17 cellular contexts compared by ENCODE assay signal in genomic region chr9:130872912-130873503, GRCh38. TPM values are rescaled to one million over a fixed set of nuclear protein-coding genes. Genes with fewer than 3 reads are reported as not detected.
DNase-seq lines count a peak whose midpoint lies in the region; ATAC-seq, FAIRE-seq and TF ChIP-seq lines count a peak whose summit lies in the region.
"Had no signal": no experiment of that assay in that cellular context is flagged by ENCODE, and none has a peak within 500 bp of the region (broad histone marks: within the 10 kb centered on the region; RNA-seq: fewer than 3 reads in every experiment).

No MANE protein-coding gene starts in this region.

- no peak for TF ChIP-seq EP300 in A549 (IDR thresholded peaks at IDR 0.05)

- H3K4me3 Mint-ChIP-seq in activated CD4-positive, alpha-beta T cell treated with anti-CD3 and anti-CD28 coated beads for 36 hours = no peak overlapping the region
- H3K4me3 Mint-ChIP-seq: activated T-cell treated with anti-CD3 and anti-CD28 coated beads, Interleukin-2, amount 50 U/mL, for 24 hours; naive B cell had no signal

- intact Hi-C loops in left ventricle myocardium inferior (cut with micrococcal nuclease) = loop anchor here (10.0 kb wide), 1 partner anchor 62 kb away; the partner anchor contains the start of gene FIBCD1
- intact Hi-C loops in posterior cingulate gyrus (cut with DNase I) = no loop called here
- intact Hi-C loops in activated CD4-positive, alpha-beta T cell treated with anti-CD3 and anti-CD28 coated beads for 36 hours (cut with DNase I, micrococcal nuclease) = no loop called here

- no peaks in the 10 kb centered on the region for H3K9me3 Mint-ChIP-seq in activated CD4-positive, alpha-beta T cell treated with anti-CD3 and anti-CD28 coated beads for 36 hours (ENCODE audit: low read depth)
- H3K9me3 Mint-ChIP-seq: activated T-cell treated with anti-CD3 and anti-CD28 coated beads, Interleukin-2, amount 50 U/mL, for 24 hours; naive B cell had no signal

- H3K9me3 ChIP-seq in A549 (no peaks in the 10 kb centered on the region), left ventricle myocardium inferior (replicated peaks) (no peaks in the 10 kb centered on the region)

- no peak for TF ChIP-seq POLR2A in A549 (IDR thresholded peaks at IDR 0.05; ENCODE audit: low read length)

- no peak for TF ChIP-seq RAD21 in A549 (conservative IDR thresholded peaks at IDR 0.05 in 1 of 2, IDR thresholded peaks at IDR 0.05 in 1 of 2)

- no peaks in the 10 kb centered on the region for H3K4me1 Mint-ChIP-seq in activated CD4-positive, alpha-beta T cell treated with anti-CD3 and anti-CD28 coated beads for 36 hours

- CTCF ChIA-PET in A549 (lab: Yijun Ruan, JAX) = interaction anchor here (1.0 to 5.0 kb wide), 7 partner anchors 10 to 173 kb away, joined by 3 to 18 read pairs (median 3); no protein-coding TSS in a partner anchor
- CTCF ChIA-PET in activated CD4-positive, alpha-beta T cell treated with anti-CD3 and anti-CD28 coated beads for 36 hours (lab: Charles Lee) = no interaction called here

- no peak for TF ChIP-seq CTCF in A549 (IDR thresholded peaks at IDR 0.05)
- no peak for TF ChIP-seq CTCF in left ventricle myocardium inferior (IDR thresholded peaks at IDR 0.05; ENCODE audit: borderline replicate concordance)

- H3K27ac ChIP-seq in A549 (no peak overlapping the region), angular gyrus (ENCODE audit: low read depth, low read length) (peak overlapping the region; percentile 64), left ventricle myocardium inferior (replicated peaks) (peak overlapping the region; percentile 91)
- H3K27ac ChIP-seq: epithelial cell of prostate, GM23248, SK-N-MC, skin epidermis had no signal

- 89% methylated on average over 15 of the region's 15 CpGs for WGBS in A549 (ENCODE audit: missing lambda C conversion rate)

- no peaks in the 10 kb centered on the region for H3K27me3 ChIP-seq in left ventricle myocardium inferior (ENCODE audit: low read depth)

- POLR2A ChIA-PET in A549 (lab: Yijun Ruan, JAX) = no interaction called here
- POLR2A ChIA-PET in activated CD4-positive, alpha-beta T cell treated with anti-CD3 and anti-CD28 coated beads for 36 hours (lab: Charles Lee) = no interaction called here

- DNase-seq in A549 (ENCODE audit: low read depth in 1 of 2, low spot score in 1 of 2) (no peak), left ventricle myocardium inferior (peak; percentile 70), posterior cingulate gyrus (peak in 8 of 10 donors; percentile 51 to 92 (median 59)), DMS 273 (lab: John Stamatoyannopoulos, UW; ENCODE audit: unreplicated experiment) (no peak), COLO829 (ENCODE audit: low spot score) (no peak), RCC 7860 (ENCODE audit: low spot score) (no peak)
- no peak for DNase-seq in activated CD4-positive, alpha-beta T cell treated with anti-CD3 and anti-CD28 coated beads for 36 hours
- DNase-seq: activated T-cell treated with anti-CD3 and anti-CD28 coated beads, Interleukin-2, amount 50 U/mL, for 24 hours; DMS53; GM23248; naive B cell had no signal

- peaks cover 20% of the 10 kb centered on the region for H3K36me3 Mint-ChIP-seq in activated CD4-positive, alpha-beta T cell treated with anti-CD3 and anti-CD28 coated beads for 36 hours (ENCODE audit: low read depth)

- no peak overlapping the region for H3K4me3 ChIP-seq in A549
- H3K4me3 ChIP-seq in left ventricle myocardium inferior = no peak overlapping the region
- H3K4me3 ChIP-seq: GM23248, SK-N-MC, skin epidermis had no signal

- no peaks in the 10 kb centered on the region for H3K27me3 Mint-ChIP-seq in activated CD4-positive, alpha-beta T cell treated with anti-CD3 and anti-CD28 coated beads for 36 hours
- H3K27me3 Mint-ChIP-seq: activated T-cell treated with anti-CD3 and anti-CD28 coated beads, Interleukin-2, amount 50 U/mL, for 24 hours; naive B cell had no signal

- H3K36me3 ChIP-seq in left ventricle myocardium inferior = peaks cover 68% of the 10 kb centered on the region

- H3K4me2 ChIP-seq in A549 = 0 out of 3 replicates have a peak overlapping the region, but pooled peaks have one; percentile 11

- H3K27ac Mint-ChIP-seq in activated CD4-positive, alpha-beta T cell treated with anti-CD3 and anti-CD28 coated beads for 36 hours = no peak overlapping the region
- H3K27ac Mint-ChIP-seq: activated T-cell treated with anti-CD3 and anti-CD28 coated beads, Interleukin-2, amount 50 U/mL, for 24 hours had no signal

- H3K4me1 ChIP-seq in A549 (peaks cover 5% of the 10 kb centered on the region; the same call in 1 of the 3 replicates), left ventricle myocardium inferior (peaks cover 65% of the 10 kb centered on the region)

- FAIRE-seq in A549 (lab: Jason Lieb, UNC) (no peak), RCC 7860 (lab: Jason Lieb, UNC) (no peak)

- ATAC-seq in A549 = peak in 1 of 2 experiments; percentile 69; a peak in 3 of 6 replicates
- ATAC-seq in activated CD4-positive, alpha-beta T cell treated with anti-CD3 and anti-CD28 coated beads for 36 hours = no peak
- ATAC-seq: activated CD4-positive, CD25-positive, alpha-beta regulatory T cell treated with anti-CD3 and anti-CD28 coated beads, Interleukin-2, amount 50 U/mL, for 24 hours had no signal

TF ChIP-seq in A549, 52 proteins besides CTCF, POLR2A, EP300 and RAD21:
- TF ChIP-seq NPAS2 (CRISPR knock-in tag; IDR thresholded peaks at IDR 0.05; ENCODE audit: borderline replicate concordance) = no peak
- no peak for TF ChIP-seq PHF8 (IDR thresholded peaks at IDR 0.05; ENCODE audit: borderline replicate concordance, low read depth)
- TF ChIP-seq HOXB5 (CRISPR knock-in tag; IDR thresholded peaks at IDR 0.05) = no peak
- no peak for TF ChIP-seq HOXA7 (CRISPR knock-in tag; IDR thresholded peaks at IDR 0.05)
- no peak for TF ChIP-seq TP53 (CRISPR knock-in tag; IDR thresholded peaks at IDR 0.05)
- TF ChIP-seq HMGXB4 (CRISPR knock-in tag; IDR thresholded peaks at IDR 0.05; ENCODE audit: borderline replicate concordance) = no peak
- TF ChIP-seq SREBF2 (IDR thresholded peaks at IDR 0.05) = no peak
- TF ChIP-seq BHLHE40 (IDR thresholded peaks at IDR 0.05; ENCODE audit: low read depth, low read length) = no peak
- no peak for TF ChIP-seq NR3C1 (IDR thresholded peaks at IDR 0.05)
- no peak for TF ChIP-seq MAX (IDR thresholded peaks at IDR 0.05)
- TF ChIP-seq BCL3 (IDR thresholded peaks at IDR 0.05) = no peak
- TF ChIP-seq SMC3 (IDR thresholded peaks at IDR 0.05) = no peak
TF ChIP-seq in A549: peak in this region for 0.

RNA-seq across cellular contexts. Expression of gene QRFP, which starts 23.6 kb away (rescaled TPM):
- polyA plus RNA-seq in A549 (2011; rRNA removed) = not detected in 2 replicates
- polyA plus RNA-seq in A549 (2012; cell fraction: cytosol; rRNA removed) = not detected in 2 replicates
- not detected in 2 replicates for polyA plus RNA-seq in A549 (2012; cell fraction: nucleus; rRNA removed)
- polyA plus RNA-seq in A549 (2017; fragmentation: RNase III; extraction: RNeasy Plus Mini Kit Qiagen cat#74134 plus additional on column Dnase treatment) = not detected in 3 replicates
- not detected in 2 replicates for polyA minus RNA-seq in A549 (2011; rRNA and poly(A)+ RNA removed)
- not detected for total RNA-seq in left ventricle myocardium inferior
- not detected for total RNA-seq in activated CD4-positive, alpha-beta T cell treated with anti-CD3 and anti-CD28 coated beads for 36 hours
- total RNA-seq: GM23248, urinary bladder had no signal

RNA-seq across cellular contexts. Expression of gene ABL1, which starts 38.0 kb away (rescaled TPM):
- 26.5 and 37.5 TPM in 2 replicates for polyA plus RNA-seq in A549 (2011; rRNA removed)
- 16.5 and 23.9 TPM in 2 replicates for polyA plus RNA-seq in A549 (2012; cell fraction: cytosol; rRNA removed)
- polyA plus RNA-seq in A549 (2012; cell fraction: nucleus; rRNA removed) = 30.8 and 36.5 TPM in 2 replicates
- 30.0 to 32.6 TPM (median 32.4 TPM) in 3 replicates for polyA plus RNA-seq in A549 (2017; fragmentation: RNase III; extraction: RNeasy Plus Mini Kit Qiagen cat#74134 plus additional on column Dnase treatment)
- polyA minus RNA-seq in A549 (2011; rRNA and poly(A)+ RNA removed) = 54.3 and 56.9 TPM in 2 replicates
- total RNA-seq in left ventricle myocardium inferior = 30.7 TPM
- 10 to 100 TPM; 31.8 to 32.3 TPM for total RNA-seq in activated CD4-positive, alpha-beta T cell treated with anti-CD3 and anti-CD28 coated beads for 36 hours

Comparison
In these comparisons a context has a peak if more than half of its experiments do, and no peak if none do; other contexts are left out.
1. DNase-seq: peak in left ventricle myocardium inferior (single experiment) and posterior cingulate gyrus (8 of 10); none in A549 (0 of 2), DMS 273 (single experiment), COLO829 (single experiment), RCC 7860 (single experiment) and activated CD4-positive, alpha-beta T cell treated with anti-CD3 and anti-CD28 coated beads for 36 hours (single experiment).
2. H3K27ac ChIP-seq: peak in angular gyrus (single experiment) and left ventricle myocardium inferior (single experiment); none in A549 (0 of 2).